Comparison of ENCODE assay signal across 1 cellular context in the genomic region with DNA sequence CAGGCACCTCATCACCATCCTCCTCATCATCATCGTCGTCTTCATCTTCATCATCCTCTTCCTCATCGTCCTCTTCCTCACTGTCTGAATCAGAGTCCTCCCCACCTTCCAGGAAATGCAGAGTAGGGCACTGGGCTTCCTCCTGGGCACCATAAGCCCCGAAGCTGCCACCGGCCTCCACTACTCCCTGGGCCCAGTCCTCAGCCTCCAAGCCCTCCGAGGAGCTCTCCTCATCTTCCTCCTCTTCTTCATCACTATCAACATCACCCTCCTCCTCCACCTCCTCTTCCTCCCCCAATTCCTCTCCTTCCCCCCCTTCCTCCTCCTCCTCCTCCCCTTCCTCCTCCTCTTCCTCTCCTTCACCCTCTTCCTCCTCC.
TF ChIP-seq lines count a peak whose summit lies in the region.

No MANE protein-coding gene starts in this region.

TF ChIP-seq in endothelial cell of umbilical vein, 7 proteins besides CTCF, POLR2A, EP300 and RAD21:
- TF ChIP-seq JUN (IDR thresholded peaks at IDR 0.05; ENCODE audit: borderline replicate concordance, insufficient read depth, insufficient read length, low read depth): no peak
- no peak for TF ChIP-seq MYC (IDR thresholded peaks at IDR 0.05; ENCODE audit: low read depth, low read length)
- no peak for TF ChIP-seq GATA2 (IDR thresholded peaks at IDR 0.05; ENCODE audit: insufficient read depth, insufficient read length, low read depth, low read length)
- TF ChIP-seq EZH2 (IDR thresholded peaks at IDR 0.05; ENCODE audit: borderline replicate concordance, low read depth, low read length, severe bottlenecking): no peak
- TF ChIP-seq MAX (IDR thresholded peaks at IDR 0.05; ENCODE audit: insufficient read depth, insufficient read length): no peak
- TF ChIP-seq POLR2AphosphoS5 (IDR thresholded peaks at IDR 0.05; ENCODE audit: insufficient read depth, low read depth, low read length): no peak
- no peak for TF ChIP-seq FOS (IDR thresholded peaks at IDR 0.05; ENCODE audit: borderline replicate concordance, insufficient read depth, low read length)
